Comparison of ENCODE assay signal across 8 cellular contexts in genomic region chr2:205766765-205767359, GRCh38.
DNase-seq lines count a peak whose midpoint lies in the region; ATAC-seq, FAIRE-seq and TF ChIP-seq lines count a peak whose summit lies in the region.

No MANE protein-coding gene starts in this region.

- no peak overlapping the region for H3K4me3 ChIP-seq in heart left ventricle

- CTCF ChIA-PET in activated naive CD4-positive, alpha-beta T cell treated with anti-CD3 and anti-CD28 coated beads for 36 hours (lab: Charles Lee) = interaction anchor here (0.7 to 1.2 kb wide), 3 partner anchors 18 to 421 kb away, joined by 3 to 4 read pairs (median 3); no protein-coding TSS in a partner anchor

- H3K4me3 Mint-ChIP-seq in activated naive CD4-positive, alpha-beta T cell treated with anti-CD3 and anti-CD28 coated beads for 36 hours = no peak overlapping the region

- peaks cover 0 to 32% (median 14%) of the 10 kb centered on the region in 12 donors for H3K4me1 ChIP-seq in heart left ventricle

- DNase-seq in SIG-M5 treated with dmso at 0.1 percent for 504 hours (lab: John Stamatoyannopoulos, UW; ENCODE audit: unreplicated experiment) = peak; percentile 41
- DNase-seq in SIG-M5 (lab: John Stamatoyannopoulos, UW) = no peak
- DNase-seq in HTR-8/SVneo (ENCODE audit: insufficient read length, low spot score) = peak; percentile 48
- DNase-seq in RPMI8226 = peak; percentile 64
- peak; percentile 80 for DNase-seq in activated naive CD4-positive, alpha-beta T cell treated with anti-CD3 and anti-CD28 coated beads for 36 hours
- peak in 4 of 5 donors; percentile 35 to 60 (median 48) for DNase-seq in heart left ventricle
- DNase-seq in renal cortical epithelial cell (ENCODE audit: low read depth) = peak; percentile 84

- TF ChIP-seq CTCF in heart left ventricle (IDR thresholded peaks at IDR 0.05) = peak; percentile 78 to 90 (median 84)

- no peaks in the 10 kb centered on the region for H3K9me3 ChIP-seq in heart left ventricle

- peaks cover 0 to 51% (median 6%) of the 10 kb centered on the region in 9 donors for H3K36me3 ChIP-seq in heart left ventricle

- WGBS in heart left ventricle, 4 donors = 20 to 26% (median 25%) methylated on average over 9 of the region's 9 CpGs

- TF ChIP-seq POLR2A in heart left ventricle (IDR thresholded peaks at IDR 0.05) = no peak

- peaks cover 12% of the 10 kb centered on the region for H3K4me1 Mint-ChIP-seq in activated naive CD4-positive, alpha-beta T cell treated with anti-CD3 and anti-CD28 coated beads for 36 hours (ENCODE audit: low read depth)

- no peak overlapping the region for H3K27ac Mint-ChIP-seq in activated naive CD4-positive, alpha-beta T cell treated with anti-CD3 and anti-CD28 coated beads for 36 hours

- FAIRE-seq in HTR-8/SVneo (lab: Jason Lieb, UNC) = no peak

- ATAC-seq in heart left ventricle = peak in 1 of 4 donors; percentile 49
- no peak for ATAC-seq in HG03565 (IDR thresholded peaks at IDR 0.05; ENCODE audit: unreplicated experiment)

- peaks cover 0 to 10% (median 2%) of the 10 kb centered on the region in 9 donors for H3K27me3 ChIP-seq in heart left ventricle

- H3K27me3 Mint-ChIP-seq in activated naive CD4-positive, alpha-beta T cell treated with anti-CD3 and anti-CD28 coated beads for 36 hours (ENCODE audit: low read depth) = peaks cover 23% of the 10 kb centered on the region

- no peaks in the 10 kb centered on the region for H3K36me3 Mint-ChIP-seq in activated naive CD4-positive, alpha-beta T cell treated with anti-CD3 and anti-CD28 coated beads for 36 hours (ENCODE audit: low read depth)

- peak overlapping the region in 2 of 12 donors; percentile 58 to 85 for H3K27ac ChIP-seq in heart left ventricle

- intact Hi-C loops in activated naive CD4-positive, alpha-beta T cell treated with anti-CD3 and anti-CD28 coated beads for 36 hours (cut with micrococcal nuclease) = loop anchor here (1.0 to 2.0 kb wide), 5 partner anchors 46 to 1659 kb away; no protein-coding TSS in a partner anchor
- intact Hi-C loops in heart left ventricle (cut with DNase I) = loop anchor here in 6 of 10 donors (2.0 to 10.0 kb wide), 7 partner anchors 82 to 1442 kb away; partner anchors contain the start of gene NRP2 (in 2 of the 6)

- H3K9me3 Mint-ChIP-seq in activated naive CD4-positive, alpha-beta T cell treated with anti-CD3 and anti-CD28 coated beads for 36 hours = no peaks in the 10 kb centered on the region
